35 cellular contexts compared by ENCODE assay signal in genomic region chr1:42434340-42434739, GRCh38. TPM values are rescaled to one million over a fixed set of nuclear protein-coding genes. Genes with fewer than 3 reads are reported as not detected.
"Had no signal": no experiment of that assay in that cellular context is flagged by ENCODE, and none has a peak within 500 bp of the region (broad histone marks: within the 10 kb centered on the region; RNA-seq: fewer than 3 reads in every experiment).

No MANE protein-coding gene starts in this region.

- FAIRE-seq: TTC549 had no signal

- H3K36me3 ChIP-seq: ascending aorta had no signal

- H3K9me3 ChIP-seq: ascending aorta had no signal

- H3K27ac ChIP-seq: ascending aorta, VCaP had no signal

- H3K4me3 Mint-ChIP-seq: activated B cell treated with CpG ODN at 0.5 μM for 24 hours; activated CD4-positive, alpha-beta memory T cell treated with anti-CD3 and anti-CD28 coated beads for 36 hours; activated CD4-positive, alpha-beta T cell treated with anti-CD3 and anti-CD28 coated beads, Interleukin-2, amount 10 ng/mL, durations not matched to agents 24 days and 14 days; activated CD8-positive, alpha-beta T cell treated with anti-CD3 and anti-CD28 coated beads for 36 hours; activated naive CD4-positive, alpha-beta T cell treated with anti-CD3 and anti-CD28 coated beads, Interleukin-2, amount 10 ng/mL, durations not matched to agents 7 days and 5 days; activated naive CD4-positive, alpha-beta T cell treated with anti-CD3 and anti-CD28 coated beads, Interleukin-2, amount 50 U/mL, for 24 hours; activated naive CD8-positive, alpha-beta T cell; activated naive CD8-positive, alpha-beta T cell treated with anti-CD3 and anti-CD28 coated beads, Interleukin-2, amount 10 ng/mL, durations not matched to agents 7 days and 5 days; activated naive CD8-positive, alpha-beta T cell treated with anti-CD3 and anti-CD28 coated beads, Interleukin-2, amount 50 U/mL, for 24 hours; activated T-cell treated with anti-CD3 and anti-CD28 coated beads, Interleukin-2, amount 50 U/mL, for 24 hours; brain; central memory CD8-positive, alpha-beta T cell; T-helper 1 cell treated with Interleukin-12 subunit alpha and Interleukin-12 subunit beta and Interleukin-4 antibody, amounts not matched to agents 30 μg/mL and 1 μg/mL, for 36 hours; T-helper 2 cell treated with Interferon-gamma antibody and Interleukin-4, amounts not matched to agents 5 μg/mL and 100 μg/mL, for 36 hours had no signal

- ATAC-seq: activated CD8-positive, alpha-beta T cell treated with anti-CD3 and anti-CD28 coated beads for 36 hours; activated naive CD8-positive, alpha-beta T cell treated with anti-CD3 and anti-CD28 coated beads, Interleukin-2, amount 50 U/mL, for 24 hours had no signal

- H3K4me3 ChIP-seq: ascending aorta had no signal

- DNase-seq: activated B cell treated with CpG ODN at 0.5 μM for 24 hours; activated CD4-positive, alpha-beta memory T cell treated with anti-CD3 and anti-CD28 coated beads for 36 hours; activated CD4-positive, alpha-beta T cell treated with anti-CD3 and anti-CD28 coated beads for 4 hours; activated CD4-positive, alpha-beta T cell treated with anti-CD3 and anti-CD28 coated beads, Interleukin-2, amount 10 ng/mL, durations not matched to agents 24 days and 14 days; activated CD4-positive, alpha-beta T cell treated with anti-CD3 and anti-CD28 coated beads, Interleukin-2, amount 50 U/mL, for 1 hour; activated CD4-positive, alpha-beta T cell treated with anti-CD3 and anti-CD28 coated beads, Interleukin-2, amount 50 U/mL, for 4 hours; activated CD4-positive, CD25-positive, alpha-beta regulatory T cell treated with anti-CD3 and anti-CD28 coated beads, Interleukin-2, amount 50 U/mL, for 72 hours; activated CD8-positive, alpha-beta memory T cell treated with anti-CD3 and anti-CD28 coated beads, Interleukin-2, amount 50 U/mL, for 4 hours; activated CD8-positive, alpha-beta T cell treated with anti-CD3 and anti-CD28 coated beads for 36 hours; activated effector memory CD4-positive, alpha-beta T cell treated with Interleukin-2 at 50 U/mL for 16 hours; activated gamma-delta T cell; activated naive CD4-positive, alpha-beta T cell treated with anti-CD3 and anti-CD28 coated beads, Interleukin-2, amount 10 ng/mL, durations not matched to agents 7 days and 5 days; activated naive CD4-positive, alpha-beta T cell treated with Interleukin-2 at 50 U/mL for 16 hours; activated naive CD8-positive, alpha-beta T cell treated with anti-CD3 and anti-CD28 coated beads, Interleukin-2, amount 10 ng/mL, durations not matched to agents 7 days and 5 days; activated naive CD8-positive, alpha-beta T cell treated with anti-CD3 and anti-CD28 coated beads, Interleukin-2, amount 50 U/mL, for 24 hours; activated T-cell treated with anti-CD3 and anti-CD28 coated beads for 4 hours; activated T-cell treated with anti-CD3 and anti-CD28 coated beads, Interleukin-2, amount 50 U/mL, for 24 hours; activated T-cell treated with anti-CD3 and anti-CD28 coated beads, Interleukin-2, amount 50 U/mL, for 48 hours; amygdala; anterior cingulate cortex; caudate nucleus; cerebellar nuclear complex; T-helper 1 cell; T-helper 2 cell; T-helper 9 cell had no signal

- H3K4me1 Mint-ChIP-seq: activated B cell treated with CpG ODN at 0.5 μM for 24 hours; activated CD4-positive, alpha-beta T cell treated with anti-CD3 and anti-CD28 coated beads, Interleukin-2, amount 10 ng/mL, durations not matched to agents 24 days and 14 days; activated naive CD4-positive, alpha-beta T cell treated with anti-CD3 and anti-CD28 coated beads, Interleukin-2, amount 10 ng/mL, durations not matched to agents 7 days and 5 days; activated naive CD4-positive, alpha-beta T cell treated with anti-CD3 and anti-CD28 coated beads, Interleukin-2, amount 50 U/mL, for 24 hours; activated naive CD8-positive, alpha-beta T cell treated with anti-CD3 and anti-CD28 coated beads, Interleukin-2, amount 50 U/mL, for 24 hours; central memory CD8-positive, alpha-beta T cell had no signal

- H3K9me3 Mint-ChIP-seq: activated B cell treated with CpG ODN at 0.5 μM for 24 hours; activated CD4-positive, alpha-beta memory T cell treated with anti-CD3 and anti-CD28 coated beads for 36 hours; activated CD4-positive, alpha-beta T cell treated with anti-CD3 and anti-CD28 coated beads, Interleukin-2, amount 10 ng/mL, durations not matched to agents 24 days and 14 days; activated CD8-positive, alpha-beta T cell treated with anti-CD3 and anti-CD28 coated beads for 36 hours; activated naive CD4-positive, alpha-beta T cell treated with anti-CD3 and anti-CD28 coated beads, Interleukin-2, amount 10 ng/mL, durations not matched to agents 7 days and 5 days; activated naive CD4-positive, alpha-beta T cell treated with anti-CD3 and anti-CD28 coated beads, Interleukin-2, amount 50 U/mL, for 24 hours; activated naive CD8-positive, alpha-beta T cell treated with anti-CD3 and anti-CD28 coated beads, Interleukin-2, amount 10 ng/mL, durations not matched to agents 7 days and 5 days; activated naive CD8-positive, alpha-beta T cell treated with anti-CD3 and anti-CD28 coated beads, Interleukin-2, amount 50 U/mL, for 24 hours; activated T-cell treated with anti-CD3 and anti-CD28 coated beads, Interleukin-2, amount 50 U/mL, for 24 hours; activated T-helper 2 cell treated with anti-CD3 and anti-CD28 coated beads, Interferon-gamma antibody, Interleukin-2, Interleukin-4, amounts not matched to agents 10 μg/mL and 5 μg/mL and 100 μg/mL, durations not matched to agents 14 hours and 24 hours and 36 hours; central memory CD8-positive, alpha-beta T cell; T-helper 1 cell treated with Interleukin-12 subunit alpha and Interleukin-12 subunit beta and Interleukin-4 antibody, amounts not matched to agents 30 μg/mL and 1 μg/mL, for 36 hours; T-helper 2 cell treated with Interferon-gamma antibody and Interleukin-4, amounts not matched to agents 5 μg/mL and 100 μg/mL, for 36 hours had no signal

- H3K36me3 Mint-ChIP-seq: activated CD4-positive, alpha-beta memory T cell treated with anti-CD3 and anti-CD28 coated beads for 36 hours; activated naive CD4-positive, alpha-beta T cell treated with anti-CD3 and anti-CD28 coated beads, Interleukin-2, amount 10 ng/mL, durations not matched to agents 7 days and 5 days; activated naive CD4-positive, alpha-beta T cell treated with anti-CD3 and anti-CD28 coated beads, Interleukin-2, amount 50 U/mL, for 24 hours; activated naive CD8-positive, alpha-beta T cell treated with anti-CD3 and anti-CD28 coated beads, Interleukin-2, amount 10 ng/mL, durations not matched to agents 7 days and 5 days; brain had no signal

- H3K4me1 ChIP-seq: ascending aorta had no signal

- H3K27ac Mint-ChIP-seq: activated B cell treated with CpG ODN at 0.5 μM for 24 hours; activated CD4-positive, alpha-beta memory T cell treated with anti-CD3 and anti-CD28 coated beads for 36 hours; activated CD4-positive, alpha-beta T cell treated with anti-CD3 and anti-CD28 coated beads, Interleukin-2, amount 10 ng/mL, durations not matched to agents 24 days and 14 days; activated CD8-positive, alpha-beta T cell treated with anti-CD3 and anti-CD28 coated beads for 36 hours; activated naive CD4-positive, alpha-beta T cell treated with anti-CD3 and anti-CD28 coated beads, Interleukin-2, amount 10 ng/mL, durations not matched to agents 7 days and 5 days; activated naive CD4-positive, alpha-beta T cell treated with anti-CD3 and anti-CD28 coated beads, Interleukin-2, amount 50 U/mL, for 24 hours; activated naive CD8-positive, alpha-beta T cell; activated naive CD8-positive, alpha-beta T cell treated with anti-CD3 and anti-CD28 coated beads, Interleukin-2, amount 10 ng/mL, durations not matched to agents 7 days and 5 days; activated naive CD8-positive, alpha-beta T cell treated with anti-CD3 and anti-CD28 coated beads, Interleukin-2, amount 50 U/mL, for 24 hours; activated T-cell treated with anti-CD3 and anti-CD28 coated beads, Interleukin-2, amount 50 U/mL, for 24 hours; activated T-helper 2 cell treated with anti-CD3 and anti-CD28 coated beads, Interferon-gamma antibody, Interleukin-2, Interleukin-4, amounts not matched to agents 10 μg/mL and 5 μg/mL and 100 μg/mL, durations not matched to agents 14 hours and 24 hours and 36 hours; brain; T-helper 1 cell treated with Interleukin-12 subunit alpha and Interleukin-12 subunit beta and Interleukin-4 antibody, amounts not matched to agents 30 μg/mL and 1 μg/mL, for 36 hours; T-helper 2 cell treated with Interferon-gamma antibody and Interleukin-4, amounts not matched to agents 5 μg/mL and 100 μg/mL, for 36 hours had no signal

- H3K27me3 Mint-ChIP-seq: activated B cell treated with CpG ODN at 0.5 μM for 24 hours; activated CD4-positive, alpha-beta memory T cell treated with anti-CD3 and anti-CD28 coated beads for 36 hours; activated CD8-positive, alpha-beta T cell treated with anti-CD3 and anti-CD28 coated beads for 36 hours; activated naive CD4-positive, alpha-beta T cell treated with anti-CD3 and anti-CD28 coated beads, Interleukin-2, amount 10 ng/mL, durations not matched to agents 7 days and 5 days; activated naive CD4-positive, alpha-beta T cell treated with anti-CD3 and anti-CD28 coated beads, Interleukin-2, amount 50 U/mL, for 24 hours; activated naive CD8-positive, alpha-beta T cell; activated naive CD8-positive, alpha-beta T cell treated with anti-CD3 and anti-CD28 coated beads, Interleukin-2, amount 10 ng/mL, durations not matched to agents 7 days and 5 days; activated naive CD8-positive, alpha-beta T cell treated with anti-CD3 and anti-CD28 coated beads, Interleukin-2, amount 50 U/mL, for 24 hours; activated T-cell treated with anti-CD3 and anti-CD28 coated beads, Interleukin-2, amount 50 U/mL, for 24 hours; brain had no signal

- H3K27me3 ChIP-seq: ascending aorta had no signal

RNA-seq across cellular contexts. Expression of gene ZMYND12, which starts 21.5 kb away (rescaled TPM):
- total RNA-seq: activated CD4-positive, alpha-beta T cell treated with anti-CD3 and anti-CD28 coated beads, Interleukin-2, amount 10 ng/mL, durations not matched to agents 24 days and 14 days; ascending aorta had no signal

RNA-seq across cellular contexts. Expression of gene CCDC30, which starts 28.7 kb away (rescaled TPM):
- total RNA-seq: ascending aorta had no signal
